Comparison of ENCODE assay signal across 13 cellular contexts in genomic region chr6:100283288-100283687, GRCh38.
A peak's percentile ranks its signal among the peaks of the same experiment; 100 is the strongest.
DNase-seq lines count a peak whose midpoint lies in the region; TF ChIP-seq lines count a peak whose summit lies in the region.
"Had no signal": no experiment of that assay in that cellular context is flagged by ENCODE, and none has a peak within 500 bp of the region (broad histone marks: within the 10 kb centered on the region; RNA-seq: fewer than 3 reads in every experiment).

No MANE protein-coding gene starts in this region.

- no peaks in the 10 kb centered on the region for H3K27me3 ChIP-seq in endodermal cell (ENCODE audit: control insufficient read depth, insufficient read depth, low read length, poor library complexity, severe bottlenecking)
- no peaks in the 10 kb centered on the region for H3K27me3 ChIP-seq in neural progenitor cell
- H3K27me3 ChIP-seq in HAP-1 (ENCODE audit: low read depth), result no peaks in the 10 kb centered on the region; the same call in 1 of the 2 replicates

- H3K36me3 Mint-ChIP-seq in endodermal cell (ENCODE audit: low read depth) (no peaks in the 10 kb centered on the region), neural progenitor cell (no peaks in the 10 kb centered on the region), glutamatergic neuron (ENCODE audit: unreplicated experiment) (no peaks in the 10 kb centered on the region)
- H3K36me3 Mint-ChIP-seq: activated naive CD4-positive, alpha-beta T cell treated with anti-CD3 and anti-CD28 coated beads, Interleukin-2, amount 10 ng/mL, durations not matched to agents 7 days and 5 days had no signal

- H3K27me3 Mint-ChIP-seq in endodermal cell (ENCODE audit: insufficient read depth) (no peaks in the 10 kb centered on the region), neural progenitor cell (ENCODE audit: insufficient read depth, low read depth) (peaks cover 3% of the 10 kb centered on the region), glutamatergic neuron (ENCODE audit: unreplicated experiment) (no peaks in the 10 kb centered on the region)
- H3K27me3 Mint-ChIP-seq: activated naive CD4-positive, alpha-beta T cell treated with anti-CD3 and anti-CD28 coated beads, Interleukin-2, amount 10 ng/mL, durations not matched to agents 7 days and 5 days had no signal

- H3K9me3 Mint-ChIP-seq in endodermal cell (no peaks in the 10 kb centered on the region), neural progenitor cell (no peaks in the 10 kb centered on the region), glutamatergic neuron (ENCODE audit: unreplicated experiment) (peaks cover 1% of the 10 kb centered on the region)
- H3K9me3 Mint-ChIP-seq: activated naive CD4-positive, alpha-beta T cell treated with anti-CD3 and anti-CD28 coated beads, Interleukin-2, amount 10 ng/mL, durations not matched to agents 7 days and 5 days; nephron; T-helper 1 cell treated with Interleukin-12 subunit alpha and Interleukin-12 subunit beta and Interleukin-4 antibody, amounts not matched to agents 30 μg/mL and 1 μg/mL, for 36 hours had no signal

- H3K9ac ChIP-seq in endodermal cell (ENCODE audit: extremely low read depth, low read length, poor library complexity, severe bottlenecking) (no peak overlapping the region), neural progenitor cell (no peak overlapping the region)

- no peaks in the 10 kb centered on the region for H3K79me2 ChIP-seq in neural progenitor cell (ENCODE audit: low read depth)

- DNase-seq in ELR (ENCODE audit: low read depth), result peak; percentile 80
- peak; percentile 36 for DNase-seq in OCI-M1 (lab: John Stamatoyannopoulos, UW)
- DNase-seq in endodermal cell, result peak; percentile 74
- peak; percentile 9 for DNase-seq in neural progenitor cell (ENCODE audit: low spot score)
- no peak for DNase-seq in HAP-1 (ENCODE audit: low spot score in 2 of 2)
- no peak for DNase-seq in posterior cingulate gyrus
- DNase-seq in head of caudate nucleus, result no peak
- no peak for DNase-seq in glutamatergic neuron
- DNase-seq: activated CD4-positive, alpha-beta T cell treated with anti-CD3 and anti-CD28 coated beads, Interleukin-2, amount 50 U/mL, for 4 hours; activated naive CD4-positive, alpha-beta T cell treated with anti-CD3 and anti-CD28 coated beads, Interleukin-2, amount 10 ng/mL, durations not matched to agents 7 days and 5 days; NCI-H187 had no signal

- H3K4me3 Mint-ChIP-seq in endodermal cell (no peak overlapping the region), neural progenitor cell (no peak overlapping the region), glutamatergic neuron (ENCODE audit: unreplicated experiment) (no peak overlapping the region)
- H3K4me3 Mint-ChIP-seq: activated naive CD4-positive, alpha-beta T cell treated with anti-CD3 and anti-CD28 coated beads, Interleukin-2, amount 10 ng/mL, durations not matched to agents 7 days and 5 days; nephron; T-helper 1 cell treated with Interleukin-12 subunit alpha and Interleukin-12 subunit beta and Interleukin-4 antibody, amounts not matched to agents 30 μg/mL and 1 μg/mL, for 36 hours had no signal

- H3K4me1 Mint-ChIP-seq in endodermal cell (peaks cover 8% of the 10 kb centered on the region), neural progenitor cell (peaks cover 26% of the 10 kb centered on the region), glutamatergic neuron (ENCODE audit: low read depth, unreplicated experiment) (peaks cover 26% of the 10 kb centered on the region)
- H3K4me1 Mint-ChIP-seq: activated naive CD4-positive, alpha-beta T cell treated with anti-CD3 and anti-CD28 coated beads, Interleukin-2, amount 10 ng/mL, durations not matched to agents 7 days and 5 days; nephron had no signal

- no peak overlapping the region for H3K27ac Mint-ChIP-seq in endodermal cell
- H3K27ac Mint-ChIP-seq in neural progenitor cell, result no peak overlapping the region
- H3K27ac Mint-ChIP-seq in glutamatergic neuron (ENCODE audit: unreplicated experiment), result no peak overlapping the region
- H3K27ac Mint-ChIP-seq: activated naive CD4-positive, alpha-beta T cell treated with anti-CD3 and anti-CD28 coated beads, Interleukin-2, amount 10 ng/mL, durations not matched to agents 7 days and 5 days; nephron; T-helper 1 cell treated with Interleukin-12 subunit alpha and Interleukin-12 subunit beta and Interleukin-4 antibody, amounts not matched to agents 30 μg/mL and 1 μg/mL, for 36 hours had no signal

- H3K36me3 ChIP-seq in endodermal cell (ENCODE audit: control insufficient read depth, insufficient read depth, low read length) (no peaks in the 10 kb centered on the region), neural progenitor cell (no peaks in the 10 kb centered on the region), HAP-1 (replicated peaks) (no peaks in the 10 kb centered on the region)

- in situ Hi-C loops in HAP-1 (cut with MboI; ENCODE audit: low sequenced_read_pairs), result no loop called here

- intact Hi-C loops in posterior cingulate gyrus (cut with DNase I) (no loop called here), head of caudate nucleus (cut with DNase I) (no loop called here)

- no peak overlapping the region for H3K4me3 ChIP-seq in endodermal cell (ENCODE audit: low read length)
- no peak overlapping the region for H3K4me3 ChIP-seq in neural progenitor cell
- H3K4me3 ChIP-seq in HAP-1, result no peak overlapping the region

- H3K9me3 ChIP-seq in endodermal cell (ENCODE audit: control insufficient read depth, low read length), result no peaks in the 10 kb centered on the region
- no peaks in the 10 kb centered on the region for H3K9me3 ChIP-seq in neural progenitor cell (ENCODE audit: low read depth)
- H3K9me3 ChIP-seq in HAP-1, result no peaks in the 10 kb centered on the region

- H2AFZ ChIP-seq in neural progenitor cell (replicated peaks), result no peak overlapping the region

- TF ChIP-seq CTCF in endodermal cell (conservative IDR thresholded peaks at IDR 0.05) (no peak), neural progenitor cell (IDR thresholded peaks at IDR 0.05) (no peak), glutamatergic neuron (IDR thresholded peaks at IDR 0.05; ENCODE audit: partially characterized antibody, unreplicated experiment) (no peak)

- H3K27ac ChIP-seq in endodermal cell (ENCODE audit: low read depth, low read length) (no peak overlapping the region), neural progenitor cell (no peak overlapping the region)

- no peaks in the 10 kb centered on the region for H4K20me1 ChIP-seq in neural progenitor cell (ENCODE audit: low read depth)

- H3K4me2 ChIP-seq in neural progenitor cell, result no peak overlapping the region

- peaks cover 21% of the 10 kb centered on the region for H3F3A ChIP-seq in neural progenitor cell (ENCODE audit: low read depth)

- H3K4me1 ChIP-seq in endodermal cell (ENCODE audit: control insufficient read depth, insufficient read depth, low read length) (peaks cover 3% of the 10 kb centered on the region), neural progenitor cell (peaks cover 38% of the 10 kb centered on the region), HAP-1 (no peaks in the 10 kb centered on the region)

Comparison
In these comparisons a context has a peak if more than half of its experiments do, and no peak if none do; other contexts are left out.
1. DNase-seq: peak in ELR (single experiment), OCI-M1 (single experiment), endodermal cell (single experiment) and neural progenitor cell (single experiment); none in HAP-1 (0 of 2), posterior cingulate gyrus (0 of 10), head of caudate nucleus (0 of 42) and glutamatergic neuron (single experiment).